ENCODE assay signal across 32 cellular contexts in the genomic region with DNA sequence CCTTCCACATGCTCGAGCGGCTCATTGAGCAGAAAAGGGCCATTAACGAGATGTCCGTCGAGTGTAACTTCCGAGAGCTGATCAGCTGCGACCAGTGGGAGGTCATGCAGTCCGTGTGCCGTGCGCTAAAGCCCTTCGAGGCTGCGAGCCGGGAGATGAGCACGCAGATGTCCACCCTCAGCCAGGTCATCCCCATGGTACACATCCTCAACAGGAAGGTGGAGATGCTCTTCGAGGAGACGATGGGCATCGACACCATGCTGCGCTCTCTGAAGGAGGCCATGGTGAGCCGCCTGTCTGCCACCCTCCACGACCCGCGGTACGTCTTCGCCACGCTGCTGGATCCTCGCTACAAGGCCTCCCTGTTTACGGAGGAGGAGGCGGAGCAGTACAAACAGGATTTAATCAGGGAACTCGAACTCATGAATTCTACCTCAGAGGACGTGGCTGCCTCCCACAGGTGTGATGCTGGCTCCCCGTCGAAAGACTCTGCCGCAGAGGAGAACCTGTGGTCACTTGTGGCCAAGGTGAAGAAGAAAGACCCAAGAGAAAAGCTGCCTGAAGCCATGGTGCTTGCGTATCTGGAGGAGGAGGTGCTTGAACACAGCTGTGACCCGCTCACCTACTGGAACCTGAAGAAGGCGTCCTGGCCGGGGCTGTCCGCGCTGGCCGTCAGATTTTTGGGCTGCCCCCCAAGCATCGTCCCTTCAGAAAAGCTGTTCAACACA.
"Had no signal": no experiment of that assay in that cellular context is flagged by ENCODE, and none has a peak within 500 bp of the region (broad histone marks: within the 10 kb centered on the region; RNA-seq: fewer than 3 reads in every experiment).

No MANE protein-coding gene starts in this region.

- H3K27ac ChIP-seq: ascending aorta, RWPE1 had no signal

- H3K4me3 ChIP-seq: ascending aorta had no signal

- DNase-seq: activated CD4-positive, alpha-beta T cell treated with anti-CD3 and anti-CD28 coated beads, Interleukin-2, amount 10 ng/mL, durations not matched to agents 7 days and 5 days; activated CD4-positive, alpha-beta T cell treated with anti-CD3 and anti-CD28 coated beads, Interleukin-2, amount 50 U/mL, for 48 hours; activated CD8-positive, alpha-beta memory T cell treated with anti-CD3 and anti-CD28 coated beads for 24 hours; activated CD8-positive, alpha-beta memory T cell treated with anti-CD3 and anti-CD28 coated beads, Interleukin-2, amount 10 ng/mL, durations not matched to agents 7 days and 5 days; activated CD8-positive, alpha-beta memory T cell treated with anti-CD3 and anti-CD28 coated beads, Interleukin-2, amount 50 U/mL, for 48 hours; activated gamma-delta T cell; activated naive CD4-positive, alpha-beta T cell treated with Interleukin-2 at 50 U/mL for 16 hours; activated naive CD8-positive, alpha-beta T cell treated with anti-CD3 and anti-CD28 coated beads, Interleukin-2, amount 10 ng/mL, durations not matched to agents 7 days and 5 days; activated T-cell treated with anti-CD3 and anti-CD28 coated beads, Interleukin-2, amount 50 U/mL, for 48 hours; amygdala; caudate nucleus; Karpas-422; KBM-7; NCI-H1105 treated with DMSO at 0.1 percent for 48 hours; NCI-H1436; NCI-H1694; NCI-H1930; NCI-H2081 treated with DMSO at 0.1 percent for 48 hours; NCI-H226; NCI-H446 treated with DMSO at 0.1 percent for 48 hours; NCI-H524; NCI-H69; PC-3; SIG-M5; T-cell; T-helper 2 cell; T1000 had no signal

- FAIRE-seq: RCC 7860 had no signal

- H3K4me1 ChIP-seq: ascending aorta had no signal

- ATAC-seq: activated CD8-positive, alpha-beta memory T cell treated with anti-CD3 and anti-CD28 coated beads, Interleukin-2, amount 10 ng/mL, durations not matched to agents 7 days and 5 days; PC-3; Right ventricle myocardium inferior; SK-N-SH treated with all-trans-retinoic acid at 6 μM for 48 hours; T-cell had no signal

- H3K27me3 ChIP-seq: ascending aorta had no signal
